In genomic region chr22:36202906-36203305, GRCh38 we compare ENCODE assay signal across 1 cellular context.
A peak's percentile ranks its signal among the peaks of the same experiment; 100 is the strongest.
TF ChIP-seq lines count a peak whose summit lies in the region.

No MANE protein-coding gene starts in this region.

TF ChIP-seq in HepG2, 621 proteins besides CTCF, POLR2A, EP300 and RAD21:
- TF ChIP-seq SMC3 (IDR thresholded peaks at IDR 0.05; ENCODE audit: low read length) (0 out of 2 replicates have a peak, but pooled peaks have one; percentile 15), KDM2A (CRISPR knock-in tag; IDR thresholded peaks at IDR 0.05; ENCODE audit: borderline replicate concordance, low read depth) (0 out of 2 replicates have a peak, but pooled peaks have one; percentile 19), PATZ1 (CRISPR knock-in tag; IDR thresholded peaks at IDR 0.05) (peak; percentile 46)
